ENCODE assay signal across 8 cellular contexts in the genomic region with DNA sequence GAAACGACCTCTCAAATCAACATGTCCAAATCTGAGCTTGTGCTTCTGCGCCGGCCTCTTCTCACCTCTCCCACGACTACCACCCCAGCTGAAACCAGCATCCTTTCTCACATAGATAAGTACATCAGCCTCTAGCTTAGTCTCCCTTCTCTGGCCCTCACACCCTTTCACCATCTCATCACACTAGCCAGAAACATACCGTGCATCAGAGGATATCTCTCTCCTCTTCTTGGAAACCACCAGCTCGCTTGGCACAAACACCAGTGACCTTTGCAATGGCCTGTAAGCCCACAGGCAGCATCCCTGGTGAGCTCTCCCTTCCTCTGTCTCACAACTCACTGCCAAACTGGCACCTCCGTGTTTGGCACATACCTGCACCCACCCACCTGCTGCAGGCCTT.
"Had no signal": no experiment of that assay in that cellular context is flagged by ENCODE, and none has a peak within 500 bp of the region (broad histone marks: within the 10 kb centered on the region; RNA-seq: fewer than 3 reads in every experiment).

No MANE protein-coding gene starts in this region.

- H3K9me3 Mint-ChIP-seq: HFFc6, IgD-negative memory B cell had no signal

- DNase-seq: GM23248, GOT3, H7, HFFc6 had no signal

- H3K36me3 ChIP-seq: HAP-1 had no signal

- H3K9ac ChIP-seq: GM23248 had no signal

- H3K9me3 ChIP-seq: HAP-1 had no signal

- H3K4me3 Mint-ChIP-seq: HFFc6, IgD-negative memory B cell had no signal

- H3K36me3 Mint-ChIP-seq: IgD-negative memory B cell had no signal

- H3K4me3 ChIP-seq: GM23248, HAP-1 had no signal

- ATAC-seq: HCT116, HepG2 had no signal

- H3K27ac ChIP-seq: GM23248 had no signal

- H2AFZ ChIP-seq: GM23248 had no signal

- H3K4me1 Mint-ChIP-seq: IgD-negative memory B cell had no signal

- H3K4me1 ChIP-seq: HAP-1 had no signal

- H3K27ac Mint-ChIP-seq: HFFc6, IgD-negative memory B cell had no signal
